25 cellular contexts compared by ENCODE assay signal in genomic region chr1:196611873-196612272, GRCh38. TPM values are rescaled to one million over a fixed set of nuclear protein-coding genes. Genes with fewer than 3 reads are reported as not detected.
"Had no signal": no experiment of that assay in that cellular context is flagged by ENCODE, and none has a peak within 500 bp of the region (broad histone marks: within the 10 kb centered on the region; RNA-seq: fewer than 3 reads in every experiment).

No MANE protein-coding gene starts in this region.

- H3K4me1 ChIP-seq: psoas muscle had no signal

- FAIRE-seq: keratinocyte had no signal

- H3K27ac ChIP-seq: gastrocnemius medialis, hepatocyte, ovary, psoas muscle, sigmoid colon, stomach, thyroid gland, vagina had no signal

- H3K27me3 ChIP-seq: hepatocyte, ovary, sigmoid colon, thyroid gland, vagina had no signal

- DNase-seq: cortex of kidney; effector memory CD8-positive, alpha-beta T cell; foreskin fibroblast; gastrocnemius medialis; head of caudate nucleus; mesenchymal stem cell; naive thymus-derived CD8-positive, alpha-beta T cell; nephron progenitor cell; occipital lobe; ovary; posterior cingulate gyrus; psoas muscle; right cardiac atrium; sigmoid colon; stimulated activated CD4-positive, alpha-beta T cell treated with anti-CD3 and anti-CD28 coated beads, Interleukin-2, amount 100 ng/mL, for 24 hours; stimulated activated CD4-positive, alpha-beta T cell treated with anti-CD3 and anti-CD28 coated beads, Interleukin-4, amount 100 ng/mL, for 24 hours; stimulated activated naive CD4-positive, alpha-beta T cell treated with Interleukin-2 at 50 U/mL for 16 hours; stomach; thyroid gland; trophoblast cell had no signal

- H3K9me3 Mint-ChIP-seq: nephron progenitor cell; stimulated activated effector memory CD8-positive, alpha-beta T cell treated with anti-CD3 and anti-CD28 coated beads, Interleukin-12 subunit alpha, Interleukin-12 subunit beta, amount 100 ng/mL, for 72 hours had no signal

- H3K27ac Mint-ChIP-seq: effector memory CD8-positive, alpha-beta T cell; naive thymus-derived CD8-positive, alpha-beta T cell; nephron progenitor cell; stimulated activated effector memory CD8-positive, alpha-beta T cell treated with anti-CD3 and anti-CD28 coated beads, Interleukin-12 subunit alpha, Interleukin-12 subunit beta, amount 100 ng/mL, for 72 hours had no signal

- H3K4me3 Mint-ChIP-seq: effector memory CD8-positive, alpha-beta T cell; naive thymus-derived CD8-positive, alpha-beta T cell; nephron progenitor cell; stimulated activated effector memory CD8-positive, alpha-beta T cell treated with anti-CD3 and anti-CD28 coated beads, Interleukin-12 subunit alpha, Interleukin-12 subunit beta, amount 100 ng/mL, for 72 hours had no signal

- H3K36me3 Mint-ChIP-seq: stimulated activated effector memory CD8-positive, alpha-beta T cell treated with anti-CD3 and anti-CD28 coated beads, Interleukin-12 subunit alpha, Interleukin-12 subunit beta, amount 100 ng/mL, for 72 hours had no signal

- H3K4me3 ChIP-seq: gastrocnemius medialis, hepatocyte, ovary, psoas muscle, sigmoid colon, stomach, thyroid gland, vagina had no signal

- H3K9me3 ChIP-seq: gastrocnemius medialis, ovary, psoas muscle, sigmoid colon, stomach, thyroid gland, vagina had no signal

- ATAC-seq: effector memory CD8-positive, alpha-beta T cell; gastrocnemius medialis; left lobe of liver; naive thymus-derived CD8-positive, alpha-beta T cell; psoas muscle; right cardiac atrium; stimulated activated effector memory CD8-positive, alpha-beta T cell treated with anti-CD3 and anti-CD28 coated beads, Interleukin-12 subunit alpha, Interleukin-12 subunit beta, amount 100 ng/mL, for 72 hours had no signal

- H3K36me3 ChIP-seq: gastrocnemius medialis, ovary, sigmoid colon, stomach, thyroid gland, vagina had no signal

RNA-seq across cellular contexts. Expression of gene KCNT2, which starts 3.6 kb away (rescaled TPM):
- total RNA-seq: naive thymus-derived CD8-positive, alpha-beta T cell had no signal
- polyA plus RNA-seq: keratinocyte; naive thymus-derived CD8-positive, alpha-beta T cell had no signal
